In the genomic region with DNA sequence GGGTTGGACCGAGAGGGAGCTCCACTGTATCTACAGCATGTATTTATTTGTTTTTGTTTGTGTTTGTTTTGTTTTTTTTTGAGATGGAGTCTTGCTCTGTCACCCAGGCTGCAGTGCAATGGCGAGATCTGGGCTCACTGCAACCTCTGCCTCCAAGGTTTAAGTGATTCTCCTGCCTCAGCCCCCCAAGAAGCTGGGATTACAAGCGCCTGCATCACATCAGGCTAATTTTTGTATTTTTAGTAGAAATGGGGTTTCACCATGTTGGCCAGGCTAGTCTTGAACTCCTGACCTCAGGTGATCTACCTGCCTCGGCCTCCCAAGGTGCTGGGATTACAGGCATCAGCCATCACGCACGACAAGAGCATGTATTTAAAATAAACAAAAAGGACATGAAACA, we compare ENCODE assay signal across 10 cellular contexts. TPM values are rescaled to one million over a fixed set of nuclear protein-coding genes. Genes with fewer than 3 reads are reported as not detected.
DNase-seq lines count a peak whose midpoint lies in the region; ATAC-seq lines count a peak whose summit lies in the region.
"Not testable (repeated sequence)": the region's sequence is repeated elsewhere in the genome, so short reads cannot be mapped to it uniquely, and the experiment has no call there.
"Had no signal": no experiment of that assay in that cellular context is flagged by ENCODE, and none has a peak within 500 bp of the region (broad histone marks: within the 10 kb centered on the region; RNA-seq: fewer than 3 reads in every experiment).

No MANE protein-coding gene starts in this region.

- H3K4me3 Mint-ChIP-seq in T-helper 2 cell treated with Interferon-gamma antibody and Interleukin-4, amounts not matched to agents 5 μg/mL and 100 μg/mL, for 36 hours; memory B cell; stimulated activated memory B cell treated with anti-CD40 and anti-IgM and Interleukin-4, amounts not matched to agents 10 μg/mL and 1 μg/mL and 100 μg/mL, for 72 hours: not testable (repeated sequence)
- H3K4me3 Mint-ChIP-seq in activated T-helper 17 cell treated with anti-CD3 and anti-CD28 coated beads, Interleukin-2, amount 50 U/mL, for 72 hours = peak overlapping the region; percentile 55
- H3K4me3 Mint-ChIP-seq in activated naive CD8-positive, alpha-beta T cell treated with anti-CD3 and anti-CD28 coated beads for 36 hours = peak overlapping the region; percentile 27

- peaks cover 88% of the 10 kb centered on the region for H3K36me3 Mint-ChIP-seq in T-helper 2 cell treated with Interferon-gamma antibody and Interleukin-4, amounts not matched to agents 5 μg/mL and 100 μg/mL, for 36 hours (ENCODE audit: low read depth)
- peaks cover 100% of the 10 kb centered on the region for H3K36me3 Mint-ChIP-seq in activated T-helper 17 cell treated with anti-CD3 and anti-CD28 coated beads, Interleukin-2, amount 50 U/mL, for 72 hours (ENCODE audit: low read depth)
- H3K36me3 Mint-ChIP-seq in activated naive CD8-positive, alpha-beta T cell treated with anti-CD3 and anti-CD28 coated beads for 36 hours = peaks cover 89% of the 10 kb centered on the region
- H3K36me3 Mint-ChIP-seq in memory B cell = peaks cover 11% of the 10 kb centered on the region
- peaks cover 21% of the 10 kb centered on the region for H3K36me3 Mint-ChIP-seq in stimulated activated memory B cell treated with anti-CD40 and anti-IgM and Interleukin-4, amounts not matched to agents 10 μg/mL and 1 μg/mL and 100 μg/mL, for 72 hours

- peaks cover 75% of the 10 kb centered on the region for H3K4me1 Mint-ChIP-seq in T-helper 2 cell treated with Interferon-gamma antibody and Interleukin-4, amounts not matched to agents 5 μg/mL and 100 μg/mL, for 36 hours (ENCODE audit: low read depth)
- H3K4me1 Mint-ChIP-seq in activated T-helper 17 cell treated with anti-CD3 and anti-CD28 coated beads, Interleukin-2, amount 50 U/mL, for 72 hours = peaks cover 75% of the 10 kb centered on the region
- H3K4me1 Mint-ChIP-seq in activated naive CD8-positive, alpha-beta T cell treated with anti-CD3 and anti-CD28 coated beads for 36 hours = peaks cover 78% of the 10 kb centered on the region
- H3K4me1 Mint-ChIP-seq in memory B cell = peaks cover 50% of the 10 kb centered on the region
- peaks cover 66% of the 10 kb centered on the region for H3K4me1 Mint-ChIP-seq in stimulated activated memory B cell treated with anti-CD40 and anti-IgM and Interleukin-4, amounts not matched to agents 10 μg/mL and 1 μg/mL and 100 μg/mL, for 72 hours

- not testable (repeated sequence) for ATAC-seq in activated T-helper 17 cell treated with anti-CD3 and anti-CD28 coated beads, Interleukin-2, amount 50 U/mL, for 72 hours (replicated peaks); memory B cell (ENCODE audit: low read depth); stimulated activated memory B cell treated with anti-CD40 and anti-IgM and Interleukin-4, amounts not matched to agents 10 μg/mL and 1 μg/mL and 100 μg/mL, for 72 hours

- not testable (repeated sequence) for H3K27me3 Mint-ChIP-seq in T-helper 2 cell treated with Interferon-gamma antibody and Interleukin-4, amounts not matched to agents 5 μg/mL and 100 μg/mL, for 36 hours (ENCODE audit: low read depth); activated T-helper 17 cell treated with anti-CD3 and anti-CD28 coated beads, Interleukin-2, amount 50 U/mL, for 72 hours; activated naive CD8-positive, alpha-beta T cell treated with anti-CD3 and anti-CD28 coated beads for 36 hours; memory B cell; stimulated activated memory B cell treated with anti-CD40 and anti-IgM and Interleukin-4, amounts not matched to agents 10 μg/mL and 1 μg/mL and 100 μg/mL, for 72 hours

- peak; percentile 2 for DNase-seq in T-helper 2 cell treated with Interferon-gamma antibody and Interleukin-4, amounts not matched to agents 5 μg/mL and 100 μg/mL, for 36 hours (ENCODE audit: low spot score)
- DNase-seq in activated CD4-positive, alpha-beta T cell treated with anti-CD3 and anti-CD28 coated beads, Interleukin-2, amount 50 U/mL, for 48 hours = peak; percentile 0 to 7
- DNase-seq in activated CD8-positive, alpha-beta memory T cell treated with anti-CD3 and anti-CD28 coated beads for 24 hours = peak; percentile 50
- not testable (repeated sequence) for DNase-seq in activated naive CD8-positive, alpha-beta T cell treated with anti-CD3 and anti-CD28 coated beads for 36 hours; memory B cell (ENCODE audit: low spot score in 2 of 2)

- H3K27ac Mint-ChIP-seq in T-helper 2 cell treated with Interferon-gamma antibody and Interleukin-4, amounts not matched to agents 5 μg/mL and 100 μg/mL, for 36 hours; activated T-helper 17 cell treated with anti-CD3 and anti-CD28 coated beads, Interleukin-2, amount 50 U/mL, for 72 hours: not testable (repeated sequence)
- peak overlapping the region; percentile 74 for H3K27ac Mint-ChIP-seq in activated naive CD8-positive, alpha-beta T cell treated with anti-CD3 and anti-CD28 coated beads for 36 hours
- peak overlapping the region; percentile 24 for H3K27ac Mint-ChIP-seq in memory B cell
- peak overlapping the region; percentile 87 for H3K27ac Mint-ChIP-seq in stimulated activated memory B cell treated with anti-CD40 and anti-IgM and Interleukin-4, amounts not matched to agents 10 μg/mL and 1 μg/mL and 100 μg/mL, for 72 hours

- H3K9me3 Mint-ChIP-seq in T-helper 2 cell treated with Interferon-gamma antibody and Interleukin-4, amounts not matched to agents 5 μg/mL and 100 μg/mL, for 36 hours = peaks cover 12% of the 10 kb centered on the region
- not testable (repeated sequence) for H3K9me3 Mint-ChIP-seq in activated T-helper 17 cell treated with anti-CD3 and anti-CD28 coated beads, Interleukin-2, amount 50 U/mL, for 72 hours; activated naive CD8-positive, alpha-beta T cell treated with anti-CD3 and anti-CD28 coated beads for 36 hours; memory B cell; stimulated activated memory B cell treated with anti-CD40 and anti-IgM and Interleukin-4, amounts not matched to agents 10 μg/mL and 1 μg/mL and 100 μg/mL, for 72 hours

RNA-seq across cellular contexts. Expression of a gene that starts 18.8 kb away (rescaled TPM):
- total RNA-seq in activated T-helper 17 cell treated with anti-CD3 and anti-CD28 coated beads, Interleukin-2, amount 50 U/mL, for 72 hours = 1,000 to 10,000 TPM; 1,342 to 1,348 TPM
- total RNA-seq in activated naive CD8-positive, alpha-beta T cell treated with anti-CD3 and anti-CD28 coated beads for 36 hours = 100 to 1,000 TPM; 680 to 698 TPM
- total RNA-seq: Caco-2, GM23338, H7 had no signal

RNA-seq across cellular contexts. Expression of a gene that starts 45.5 kb away (rescaled TPM):
- 100 to 1,000 TPM; 157 to 253 TPM for total RNA-seq in activated T-helper 17 cell treated with anti-CD3 and anti-CD28 coated beads, Interleukin-2, amount 50 U/mL, for 72 hours
- total RNA-seq in activated naive CD8-positive, alpha-beta T cell treated with anti-CD3 and anti-CD28 coated beads for 36 hours = 100 to 1,000 TPM; 337 to 355 TPM
